13 cellular contexts compared by ENCODE assay signal in the genomic region with DNA sequence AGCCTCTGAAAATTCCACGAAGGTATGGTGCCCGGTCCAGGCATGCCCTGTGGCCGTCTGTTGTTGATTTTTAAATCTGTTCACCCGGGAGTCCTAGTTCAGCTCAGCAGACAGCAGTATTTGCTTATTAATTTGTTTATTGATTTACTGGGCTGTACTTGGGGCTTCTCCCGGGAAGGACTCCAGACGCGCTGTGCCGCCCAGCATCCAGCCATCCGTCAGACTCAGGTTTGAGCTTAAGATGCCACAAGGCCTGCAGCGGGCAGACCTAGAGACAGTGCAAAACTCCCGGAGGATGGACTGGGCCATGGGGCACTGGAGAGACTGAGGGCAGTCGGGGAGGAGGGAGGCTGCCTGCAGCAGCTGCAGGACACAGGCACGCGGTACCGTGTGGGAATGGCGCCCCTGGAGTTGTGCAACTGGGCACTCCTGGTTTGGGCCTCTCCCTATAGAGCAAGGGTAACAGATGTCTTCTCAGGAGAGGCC.
A peak's percentile ranks its signal among the peaks of the same experiment; 100 is the strongest.
DNase-seq lines count a peak whose midpoint lies in the region; ATAC-seq and TF ChIP-seq lines count a peak whose summit lies in the region.
"Had no signal": no experiment of that assay in that cellular context is flagged by ENCODE, and none has a peak within 500 bp of the region (broad histone marks: within the 10 kb centered on the region; RNA-seq: fewer than 3 reads in every experiment).

No MANE protein-coding gene starts in this region.

- H3K4me3 ChIP-seq in skin epidermis, result peak overlapping the region in 5 of 7 experiments; percentile 2 to 22 (median 16)
- no peak overlapping the region for H3K4me3 ChIP-seq in tibial artery
- H3K4me3 ChIP-seq: A549, HAP-1, hepatocyte had no signal

- no peaks in the 10 kb centered on the region for H3K9me3 ChIP-seq in tibial artery
- H3K9me3 ChIP-seq: A549, HAP-1, neutrophil had no signal

- ATAC-seq in GM21619 (IDR thresholded peaks at IDR 0.05; ENCODE audit: unreplicated experiment), result no peak

- TF ChIP-seq CTCF in tibial artery (IDR thresholded peaks at IDR 0.05), result no peak

- H3K27me3 ChIP-seq in tibial artery, result peaks cover 0 to 52% of the 10 kb centered on the region in 2 donors

- H3K36me3 ChIP-seq in tibial artery, result no peaks in the 10 kb centered on the region
- H3K36me3 ChIP-seq: HAP-1, neutrophil had no signal

- intact Hi-C loops in tibial artery (cut with DNase I; ENCODE audit: low total_unique reads), result no loop called here

- peak overlapping the region in 15 of 21 experiments; percentile 18 to 98 (median 72) for H3K27ac ChIP-seq in skin epidermis
- H3K27ac ChIP-seq in tibial artery, result no peak overlapping the region
- H3K27ac ChIP-seq: hepatocyte, neutrophil had no signal

- peaks cover 0 to 16% (median 0%) of the 10 kb centered on the region in 4 donors for H3K4me1 ChIP-seq in tibial artery

- DNase-seq in NCI-H1092 treated with DMSO at 0.1 percent for 48 hours (lab: John Stamatoyannopoulos, UW), result peak; percentile 34
- no peak for DNase-seq in NCI-H1092 (lab: John Stamatoyannopoulos, UW)
- peak; percentile 62 for DNase-seq in NCI-H2171 (lab: John Stamatoyannopoulos, UW)
- DNase-seq in amniotic epithelial cell (ENCODE audit: low read depth), result peak; percentile 16
- DNase-seq in tibial artery, result no peak
- DNase-seq in foreskin melanocyte, result no peak
- DNase-seq: SW 1271 had no signal

Comparison
In these comparisons a context has a peak if more than half of its experiments do, and no peak if none do; other contexts are left out.
1. DNase-seq: peak in NCI-H1092 treated with DMSO at 0.1 percent for 48 hours (single experiment), NCI-H2171 (single experiment) and amniotic epithelial cell (single experiment); none in NCI-H1092 (single experiment), tibial artery (0 of 2) and foreskin melanocyte (single experiment).
2. H3K27ac ChIP-seq: peak in skin epidermis (15 of 21); none in tibial artery (0 of 2).
3. H3K4me3 ChIP-seq: peak in skin epidermis (5 of 7); none in tibial artery (0 of 2).